In the genomic region with DNA sequence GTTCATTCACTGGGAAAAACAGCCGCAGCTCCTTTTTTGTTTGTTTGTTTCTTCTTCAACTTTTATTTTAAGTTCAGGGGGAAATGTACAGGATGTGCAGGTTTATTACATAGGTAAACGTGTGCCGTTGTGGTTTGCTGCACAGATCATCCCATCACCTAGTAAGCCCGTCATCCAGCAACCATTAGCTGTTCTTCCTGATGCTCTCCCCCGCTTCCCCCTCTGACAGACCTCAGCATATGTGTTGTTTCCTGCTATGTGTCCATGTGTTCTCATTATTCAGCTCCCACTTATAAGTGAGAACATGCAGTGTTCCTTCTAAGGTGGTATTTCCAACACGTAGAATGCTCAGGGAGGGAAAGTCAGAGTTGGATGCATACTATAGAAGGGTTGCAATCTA, we compare ENCODE assay signal across 18 cellular contexts.
DNase-seq lines count a peak whose midpoint lies in the region; ATAC-seq, FAIRE-seq and TF ChIP-seq lines count a peak whose summit lies in the region.
"Had no signal": no experiment of that assay in that cellular context is flagged by ENCODE, and none has a peak within 500 bp of the region (broad histone marks: within the 10 kb centered on the region; RNA-seq: fewer than 3 reads in every experiment).

No MANE protein-coding gene starts in this region.

- ATAC-seq in gastrocnemius medialis = no peak
- ATAC-seq in psoas muscle = no peak
- ATAC-seq: activated CD8-positive, alpha-beta memory T cell treated with anti-CD3 and anti-CD28 coated beads, Interleukin-2, amount 10 ng/mL, durations not matched to agents 7 days and 5 days; naive thymus-derived CD4-positive, alpha-beta T cell had no signal

- H3K9me3 Mint-ChIP-seq in astrocyte (ENCODE audit: unreplicated experiment) = no peaks in the 10 kb centered on the region
- H3K9me3 Mint-ChIP-seq: naive thymus-derived CD4-positive, alpha-beta T cell had no signal

- peak overlapping the region; percentile 9 for H3K4me3 Mint-ChIP-seq in astrocyte (ENCODE audit: unreplicated experiment)
- H3K4me3 Mint-ChIP-seq: activated CD8-positive, alpha-beta memory T cell treated with anti-CD3 and anti-CD28 coated beads, Interleukin-2, amount 10 ng/mL, durations not matched to agents 7 days and 5 days had no signal

- H3K4me3 ChIP-seq in astrocyte (ENCODE audit: insufficient read depth, low read depth, low read length) = peak overlapping the region; percentile 27
- H3K4me3 ChIP-seq in right atrium auricular region = peak overlapping the region in 1 of 2 donors; percentile 0
- peak overlapping the region in 2 of 4 donors; percentile 3 to 16 for H3K4me3 ChIP-seq in gastrocnemius medialis
- no peak overlapping the region for H3K4me3 ChIP-seq in psoas muscle

- H3K27ac ChIP-seq in astrocyte (ENCODE audit: low read depth, low read length) (peak overlapping the region; percentile 45), right atrium auricular region (peak overlapping the region; percentile 28 to 61), gastrocnemius medialis (peak overlapping the region in 3 of 4 donors; percentile 37 to 60 (median 53)), psoas muscle (no peak overlapping the region)

- no peaks in the 10 kb centered on the region for H3K36me3 Mint-ChIP-seq in astrocyte (ENCODE audit: low read depth, unreplicated experiment)
- H3K36me3 Mint-ChIP-seq: activated CD8-positive, alpha-beta memory T cell treated with anti-CD3 and anti-CD28 coated beads, Interleukin-2, amount 10 ng/mL, durations not matched to agents 7 days and 5 days; naive thymus-derived CD4-positive, alpha-beta T cell had no signal

- TF ChIP-seq POLR2A in GM12892 (IDR thresholded peaks at IDR 0.05; ENCODE audit: low read depth, low read length) (no peak), gastrocnemius medialis (IDR thresholded peaks at IDR 0.05) (no peak)

- H3K4me1 Mint-ChIP-seq in astrocyte (ENCODE audit: low read depth, unreplicated experiment) = peaks cover 24% of the 10 kb centered on the region

- H3K27ac Mint-ChIP-seq in astrocyte (ENCODE audit: unreplicated experiment) = peak overlapping the region; percentile 91
- H3K27ac Mint-ChIP-seq: activated CD8-positive, alpha-beta memory T cell treated with anti-CD3 and anti-CD28 coated beads, Interleukin-2, amount 10 ng/mL, durations not matched to agents 7 days and 5 days had no signal

- no peaks in the 10 kb centered on the region for H4K20me1 ChIP-seq in astrocyte (ENCODE audit: insufficient read depth, low read length)

- 61 to 63% (median 61%) methylated on average over 6 of the region's 6 CpGs for WGBS in psoas muscle, 3 donors

- DNase-seq in GM12892 (ENCODE audit: insufficient read length) (no peak), astrocyte (ENCODE audit: low read depth) (no peak), right atrium auricular region (ENCODE audit: low spot score) (no peak), gastrocnemius medialis (no peak), SK-N-DZ (ENCODE audit: low spot score) (no peak), cerebellar cortex (ENCODE audit: low spot score) (no peak), G401 (ENCODE audit: low spot score) (no peak), psoas muscle (no peak)
- DNase-seq: activated CD4-positive, CD25-positive, alpha-beta regulatory T cell; activated CD8-positive, alpha-beta memory T cell treated with anti-CD3 and anti-CD28 coated beads, Interleukin-2, amount 10 ng/mL, durations not matched to agents 7 days and 5 days; activated naive CD4-positive, alpha-beta T cell; BE2C; caudate nucleus; MM.1S; NCI-H2081 treated with DMSO at 0.1 percent for 48 hours; stimulated activated CD4-positive, alpha-beta T cell treated with anti-CD3 and anti-CD28 coated beads, Interleukin-4, amount 100 ng/mL, for 1 hour had no signal

- H3K4me1 ChIP-seq in astrocyte (ENCODE audit: insufficient read depth, low read length) (peaks cover 15% of the 10 kb centered on the region), right atrium auricular region (peaks cover 0 to 19% of the 10 kb centered on the region in 2 donors), gastrocnemius medialis (peaks cover 0 to 4% of the 10 kb centered on the region in 2 donors), psoas muscle (no peaks in the 10 kb centered on the region)
- H3K4me1 ChIP-seq: BE2C had no signal

- no peaks in the 10 kb centered on the region for H3K27me3 Mint-ChIP-seq in astrocyte (ENCODE audit: low read depth, unreplicated experiment)

- TF ChIP-seq CTCF in astrocyte (IDR thresholded peaks at IDR 0.05; ENCODE audit: insufficient read depth, low read depth, low read length) = no peak
- no peak for TF ChIP-seq CTCF in right atrium auricular region (IDR thresholded peaks at IDR 0.05)
- TF ChIP-seq CTCF in gastrocnemius medialis (IDR thresholded peaks at IDR 0.05 in 4 of 5, conservative IDR thresholded peaks at IDR 0.05 in 1 of 5) = no peak
- TF ChIP-seq CTCF in psoas muscle (IDR thresholded peaks at IDR 0.05) = no peak

- H3K9me3 ChIP-seq in astrocyte (ENCODE audit: insufficient read depth, low read depth, low read length) (no peaks in the 10 kb centered on the region), right atrium auricular region (no peaks in the 10 kb centered on the region), gastrocnemius medialis (no peaks in the 10 kb centered on the region), psoas muscle (no peaks in the 10 kb centered on the region)
- H3K9me3 ChIP-seq: BE2C had no signal

- intact Hi-C loops in gastrocnemius medialis (cut with DNase I; ENCODE audit: low total_unique reads) (no loop called here), psoas muscle (cut with DNase I) (no loop called here)

- peak overlapping the region; percentile 54 for H2AFZ ChIP-seq in astrocyte (ENCODE audit: low read depth, low read length)

- peak; percentile 54 for FAIRE-seq in GM12892 (lab: Jason Lieb, UNC)
- FAIRE-seq in astrocyte (lab: Jason Lieb, UNC) = no peak
- FAIRE-seq: HTR-8/SVneo had no signal

- peak overlapping the region; percentile 43 for H3K9ac ChIP-seq in astrocyte (ENCODE audit: low read length)

- H3K27me3 ChIP-seq in astrocyte (ENCODE audit: insufficient read depth, low read length) (peaks cover 2% of the 10 kb centered on the region), right atrium auricular region (no peaks in the 10 kb centered on the region), gastrocnemius medialis (no peaks in the 10 kb centered on the region), psoas muscle (ENCODE audit: insufficient read depth in 3 of 3, low read length in 2 of 3) (no peaks in the 10 kb centered on the region)
- H3K27me3 ChIP-seq: BE2C had no signal

- no peaks in the 10 kb centered on the region for H3K79me2 ChIP-seq in astrocyte (ENCODE audit: insufficient read depth, low read length)

- in situ Hi-C loops in gastrocnemius medialis (cut with MboI; ENCODE audit: low sequenced_read_pairs in 4 of 4) (no loop called here), G401 (cut with HindIII; ENCODE audit: low sequenced_read_pairs) (no loop called here)

- peak overlapping the region; percentile 70 for H3K4me2 ChIP-seq in astrocyte (ENCODE audit: low read length)

- H3K36me3 ChIP-seq in astrocyte (ENCODE audit: insufficient read depth, low read length) = no peaks in the 10 kb centered on the region
- H3K36me3 ChIP-seq in right atrium auricular region = no peaks in the 10 kb centered on the region
- no peaks in the 10 kb centered on the region for H3K36me3 ChIP-seq in gastrocnemius medialis
- H3K36me3 ChIP-seq in psoas muscle (ENCODE audit: insufficient read depth in 1 of 2, low read depth in 1 of 2) = no peaks in the 10 kb centered on the region
- H3K36me3 ChIP-seq: BE2C had no signal
